Comparison of ENCODE assay signal across 10 cellular contexts in genomic region chr4:186105721-186106335, GRCh38. TPM values are rescaled to one million over a fixed set of nuclear protein-coding genes. Genes with fewer than 3 reads are reported as not detected.
DNase-seq lines count a peak whose midpoint lies in the region; ATAC-seq and TF ChIP-seq lines count a peak whose summit lies in the region.
"Had no signal": no experiment of that assay in that cellular context is flagged by ENCODE, and none has a peak within 500 bp of the region (broad histone marks: within the 10 kb centered on the region; RNA-seq: fewer than 3 reads in every experiment).

No MANE protein-coding gene starts in this region.

- H3K36me3 Mint-ChIP-seq in effector memory CD8-positive, alpha-beta T cell (ENCODE audit: insufficient read depth) = peaks cover 4% of the 10 kb centered on the region

- H3K27me3 ChIP-seq in KMS-11 (ENCODE audit: insufficient read depth, low read depth) = no peaks in the 10 kb centered on the region
- peaks cover 0 to 7% of the 10 kb centered on the region in 2 donors for H3K27me3 ChIP-seq in muscle layer of colon (ENCODE audit: control insufficient read depth in 1 of 2, insufficient read depth in 2 of 2, low read length in 2 of 2)

- intact Hi-C loops in sciatic nerve (cut with DNase I) = no loop called here

- H3K36me3 ChIP-seq in KMS-11 (ENCODE audit: insufficient read depth) = no peaks in the 10 kb centered on the region
- no peaks in the 10 kb centered on the region for H3K36me3 ChIP-seq in muscle layer of colon (ENCODE audit: insufficient read depth, low read length)
- H3K36me3 ChIP-seq: neutrophil had no signal

- peaks cover 4 to 8% of the 10 kb centered on the region in 2 donors for H3K4me1 Mint-ChIP-seq in effector memory CD8-positive, alpha-beta T cell (ENCODE audit: low read depth in 2 of 2)

- peak overlapping the region; percentile 25 to 69 for H3K27ac Mint-ChIP-seq in effector memory CD8-positive, alpha-beta T cell

- H2AFZ ChIP-seq in KMS-11 (ENCODE audit: low read depth) = peak overlapping the region; percentile 77

- H3K4me3 Mint-ChIP-seq in effector memory CD8-positive, alpha-beta T cell = peak overlapping the region; percentile 70 to 79

- no peak for ATAC-seq in effector memory CD8-positive, alpha-beta T cell (replicated peaks)
- ATAC-seq in GM18873 (IDR thresholded peaks at IDR 0.05; ENCODE audit: low FRiP score, unreplicated experiment) = no peak
- no peak for ATAC-seq in sciatic nerve

- peak overlapping the region; percentile 87 for H3K4me2 ChIP-seq in KMS-11

- H3K9ac ChIP-seq in KMS-11 (peak overlapping the region; percentile 84), muscle layer of colon (ENCODE audit: low read length) (no peak overlapping the region)

- H3K79me2 ChIP-seq in KMS-11 (ENCODE audit: insufficient read depth, low read depth) = no peaks in the 10 kb centered on the region

- H3K27me3 Mint-ChIP-seq in effector memory CD8-positive, alpha-beta T cell = peaks cover 61 to 62% of the 10 kb centered on the region in 2 donors

- no peaks in the 10 kb centered on the region for H3K9me3 Mint-ChIP-seq in effector memory CD8-positive, alpha-beta T cell

- H3K27ac ChIP-seq in KMS-11 (peak overlapping the region; percentile 60), muscle layer of colon (ENCODE audit: low read depth, low read length) (peak overlapping the region; percentile 20)
- H3K27ac ChIP-seq: neutrophil had no signal

- no peak for TF ChIP-seq CTCF in KMS-11 (conservative IDR thresholded peaks at IDR 0.05; ENCODE audit: low read depth, low read length)

- H3K4me3 ChIP-seq in KMS-11 (IDR thresholded peaks at IDR 0.05; ENCODE audit: insufficient read depth, low read depth, low read length) (no peak overlapping the region), muscle layer of colon (ENCODE audit: low read depth in 1 of 2, low read length in 2 of 2) (peak overlapping the region; percentile 49 to 84)

- DNase-seq in NCI-H1417 (lab: John Stamatoyannopoulos, UW) (peak; percentile 22 to 69 (median 45)), NCI-H1417 treated with DMSO at 0.1 percent for 48 hours (lab: John Stamatoyannopoulos, UW) (no peak), HCEC 1CT (no peak), sciatic nerve (ENCODE audit: low spot score) (no peak)
- DNase-seq in effector memory CD8-positive, alpha-beta T cell = no peak

- H4K20me1 ChIP-seq in KMS-11 (ENCODE audit: insufficient read depth) = no peaks in the 10 kb centered on the region

- no peaks in the 10 kb centered on the region for H3K9me3 ChIP-seq in muscle layer of colon (ENCODE audit: low read length)
- H3K9me3 ChIP-seq: neutrophil had no signal

- H3K4me1 ChIP-seq in KMS-11 (ENCODE audit: low read depth, poor library complexity, severe bottlenecking) (peaks cover 24% of the 10 kb centered on the region), muscle layer of colon (ENCODE audit: insufficient read depth, low read length) (peaks cover 4% of the 10 kb centered on the region)

RNA-seq across cellular contexts. Expression of gene FAM149A, which starts 1.3 kb away (rescaled TPM):
- total RNA-seq in sciatic nerve = 17.2 TPM
- total RNA-seq: RPMI7951 had no signal

RNA-seq across cellular contexts. Expression of gene TLR3, which starts 36.9 kb away (rescaled TPM):
- total RNA-seq in sciatic nerve = 15.2 TPM

Comparison
In these comparisons a context has a peak if more than half of its experiments do, and no peak if none do; other contexts are left out.
1. DNase-seq: peak in NCI-H1417 (3 of 3); none in NCI-H1417 treated with DMSO at 0.1 percent for 48 hours (single experiment), effector memory CD8-positive, alpha-beta T cell (0 of 3), HCEC 1CT (single experiment) and sciatic nerve (single experiment).